Comparison of ENCODE assay signal across 10 cellular contexts in the genomic region with DNA sequence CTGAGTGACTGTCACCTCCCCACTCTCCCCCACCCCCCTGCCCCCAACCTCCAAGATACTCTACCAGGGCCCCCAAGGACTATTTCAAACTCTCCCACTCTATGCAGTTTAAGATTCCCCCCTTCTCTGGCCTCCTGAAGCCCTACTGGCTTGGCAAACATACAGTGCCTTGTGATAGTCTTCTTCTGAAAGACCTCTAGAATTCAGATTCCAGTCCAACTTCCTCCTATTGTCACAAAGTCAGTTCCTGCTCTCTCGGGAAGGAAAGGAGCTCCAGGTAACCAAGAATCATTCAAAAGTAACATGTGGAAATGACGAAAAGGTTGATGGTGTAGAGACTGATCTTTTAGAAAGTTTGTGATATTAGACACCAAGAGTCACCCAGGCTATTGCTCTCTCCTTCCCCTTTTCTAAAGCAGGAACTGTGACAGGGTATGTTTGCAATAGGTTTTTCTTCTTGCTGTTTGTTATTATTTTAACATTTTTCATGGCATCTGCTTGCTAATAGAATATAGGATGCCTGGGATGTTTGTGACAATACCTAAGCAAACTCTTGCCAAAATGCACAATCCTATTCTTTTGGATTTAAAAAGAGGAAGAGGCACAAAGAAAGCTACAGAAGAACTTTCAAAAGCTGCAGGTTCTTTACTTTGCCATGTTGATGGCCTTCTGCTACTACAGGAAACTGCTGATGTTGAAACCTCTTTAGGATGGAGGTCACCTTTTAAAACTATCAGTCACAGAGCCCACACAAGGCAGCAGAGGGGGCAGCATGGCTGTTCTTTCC.
A peak's percentile ranks its signal among the peaks of the same experiment; 100 is the strongest.
DNase-seq lines count a peak whose midpoint lies in the region; ATAC-seq and TF ChIP-seq lines count a peak whose summit lies in the region.
"Had no signal": no experiment of that assay in that cellular context is flagged by ENCODE, and none has a peak within 500 bp of the region (broad histone marks: within the 10 kb centered on the region; RNA-seq: fewer than 3 reads in every experiment).

No MANE protein-coding gene starts in this region.

- H3K9me3 ChIP-seq in stomach, result no peaks in the 10 kb centered on the region

- no peak for DNase-seq in activated naive CD4-positive, alpha-beta T cell treated with anti-CD3 and anti-CD28 coated beads, Interleukin-2, amount 10 ng/mL, durations not matched to agents 7 days and 5 days
- DNase-seq in activated naive CD4-positive, alpha-beta T cell treated with anti-CD3 and anti-CD28 coated beads, Interleukin-2, amount 50 U/mL, for 72 hours (ENCODE audit: low spot score in 2 of 2), result no peak
- DNase-seq in SIG-M5 treated with dmso at 0.1 percent for 504 hours (lab: John Stamatoyannopoulos, UW; ENCODE audit: unreplicated experiment) (peak; percentile 88), immature natural killer cell (no peak), stomach (no peak), NCI-H1092 treated with DMSO at 0.1 percent for 48 hours (lab: John Stamatoyannopoulos, UW) (no peak), glomerular visceral epithelial cell (ENCODE audit: extremely low spot score) (no peak), UCSD-AML1 (lab: John Stamatoyannopoulos, UW; ENCODE audit: unreplicated experiment) (no peak)
- DNase-seq: activated CD8-positive, alpha-beta memory T cell treated with anti-CD3 and anti-CD28 coated beads, Interleukin-2, amount 50 U/mL, for 4 hours; T-helper 9 cell had no signal

- peak overlapping the region; percentile 45 for H3K4me3 Mint-ChIP-seq in activated naive CD4-positive, alpha-beta T cell treated with anti-CD3 and anti-CD28 coated beads, Interleukin-2, amount 10 ng/mL, durations not matched to agents 7 days and 5 days
- peak overlapping the region; percentile 42 to 84 (median 54) for H3K4me3 Mint-ChIP-seq in immature natural killer cell

- H3K36me3 Mint-ChIP-seq in activated naive CD4-positive, alpha-beta T cell treated with anti-CD3 and anti-CD28 coated beads, Interleukin-2, amount 10 ng/mL, durations not matched to agents 7 days and 5 days, result peaks cover 2% of the 10 kb centered on the region
- H3K36me3 Mint-ChIP-seq in activated naive CD4-positive, alpha-beta T cell treated with anti-CD3 and anti-CD28 coated beads, Interleukin-2, amount 50 U/mL, for 72 hours, result peaks cover 4 to 5% of the 10 kb centered on the region in 2 donors
- no peaks in the 10 kb centered on the region for H3K36me3 Mint-ChIP-seq in immature natural killer cell

- 53 to 74% (median 56%) methylated on average over 2 of the region's 2 CpGs for WGBS in stomach, 5 donors

- H3K4me3 ChIP-seq in stomach, result no peak overlapping the region

- CTCF ChIA-PET in activated naive CD4-positive, alpha-beta T cell treated with anti-CD3 and anti-CD28 coated beads, Interleukin-2, amount 10 ng/mL, durations not matched to agents 7 days and 5 days (lab: Charles Lee), result no interaction called here

- no peak for TF ChIP-seq CTCF in stomach (IDR thresholded peaks at IDR 0.05)

- no peak for ATAC-seq in activated naive CD4-positive, alpha-beta T cell treated with anti-CD3 and anti-CD28 coated beads, Interleukin-2, amount 50 U/mL, for 72 hours

- peaks cover 40% of the 10 kb centered on the region for H3K27me3 Mint-ChIP-seq in activated naive CD4-positive, alpha-beta T cell treated with anti-CD3 and anti-CD28 coated beads, Interleukin-2, amount 10 ng/mL, durations not matched to agents 7 days and 5 days
- H3K27me3 Mint-ChIP-seq in immature natural killer cell (ENCODE audit: low read depth in 3 of 3), result peaks cover 0 to 5% (median 2%) of the 10 kb centered on the region in 3 donors

- TF ChIP-seq EP300 in stomach (IDR thresholded peaks at IDR 0.05), result no peak

- no peak overlapping the region for H3K27ac Mint-ChIP-seq in activated naive CD4-positive, alpha-beta T cell treated with anti-CD3 and anti-CD28 coated beads, Interleukin-2, amount 10 ng/mL, durations not matched to agents 7 days and 5 days
- H3K27ac Mint-ChIP-seq in activated naive CD4-positive, alpha-beta T cell treated with anti-CD3 and anti-CD28 coated beads, Interleukin-2, amount 50 U/mL, for 72 hours, result no peak overlapping the region
- H3K27ac Mint-ChIP-seq in immature natural killer cell, result peak overlapping the region in 5 of 6 donors; percentile 21 to 71 (median 24)

- H3K9me3 Mint-ChIP-seq in activated naive CD4-positive, alpha-beta T cell treated with anti-CD3 and anti-CD28 coated beads, Interleukin-2, amount 10 ng/mL, durations not matched to agents 7 days and 5 days, result no peaks in the 10 kb centered on the region
- H3K9me3 Mint-ChIP-seq in activated naive CD4-positive, alpha-beta T cell treated with anti-CD3 and anti-CD28 coated beads, Interleukin-2, amount 50 U/mL, for 72 hours, result no peaks in the 10 kb centered on the region
- H3K9me3 Mint-ChIP-seq in immature natural killer cell, result no peaks in the 10 kb centered on the region

- peaks cover 39% of the 10 kb centered on the region for H3K4me1 Mint-ChIP-seq in activated naive CD4-positive, alpha-beta T cell treated with anti-CD3 and anti-CD28 coated beads, Interleukin-2, amount 10 ng/mL, durations not matched to agents 7 days and 5 days
- H3K4me1 Mint-ChIP-seq in immature natural killer cell, result peaks cover 21 to 28% of the 10 kb centered on the region in 2 donors

- H3K36me3 ChIP-seq in stomach, result peaks cover 0 to 11% (median 4%) of the 10 kb centered on the region in 4 donors

- peaks cover 5 to 37% (median 17%) of the 10 kb centered on the region in 4 donors for H3K4me1 ChIP-seq in stomach

- peaks cover 0 to 15% (median 12%) of the 10 kb centered on the region in 3 donors for H3K27me3 ChIP-seq in stomach

- intact Hi-C loops in stomach (cut with DNase I; ENCODE audit: low total_unique reads), result no loop called here

- no peak for TF ChIP-seq POLR2A in stomach (IDR thresholded peaks at IDR 0.05)

- H3K27ac ChIP-seq in stomach, result peak overlapping the region in 3 of 5 donors; percentile 81 to 85 (median 84)

Comparison
In these comparisons a context has a peak if more than half of its experiments do, and no peak if none do; other contexts are left out.
1. H3K27ac Mint-ChIP-seq: peak in immature natural killer cell (5 of 6); none in activated naive CD4-positive, alpha-beta T cell treated with anti-CD3 and anti-CD28 coated beads, Interleukin-2, amount 10 ng/mL, durations not matched to agents 7 days and 5 days (single experiment) and activated naive CD4-positive, alpha-beta T cell treated with anti-CD3 and anti-CD28 coated beads, Interleukin-2, amount 50 U/mL, for 72 hours (0 of 2).